1 cellular context compared by ENCODE assay signal in genomic region chr22:28077166-28077565, GRCh38.
TF ChIP-seq lines count a peak whose summit lies in the region.

No MANE protein-coding gene starts in this region.

TF ChIP-seq in HepG2, 621 proteins besides CTCF, POLR2A, EP300 and RAD21 (continued from another document and continues in another):
- TF ChIP-seq NONO (IDR thresholded peaks at IDR 0.05) (no peak), NONO (CRISPR knock-in tag; conservative IDR thresholded peaks at IDR 0.05) (no peak), ZNF20 (CRISPR knock-in tag; IDR thresholded peaks at IDR 0.05) (no peak), GATAD2A (CRISPR knock-in tag; IDR thresholded peaks at IDR 0.05) (peak; percentile 54), TCF7 (IDR thresholded peaks at IDR 0.05; ENCODE audit: low read depth) (peak; percentile 63), ZNF678 (CRISPR knock-in tag; IDR thresholded peaks at IDR 0.05) (no peak), ISL2 (CRISPR knock-in tag; IDR thresholded peaks at IDR 0.05) (peak; percentile 44; the same call in 1 of the 2 replicates), ZMYM4 (CRISPR knock-in tag; IDR thresholded peaks at IDR 0.05) (peak; percentile 47; the same call in 1 of the 2 replicates), SOX5 (CRISPR knock-in tag; IDR thresholded peaks at IDR 0.05; ENCODE audit: borderline replicate concordance) (peak; percentile 71), MIXL1 (CRISPR knock-in tag; IDR thresholded peaks at IDR 0.05) (peak; percentile 13; the same call in 1 of the 2 replicates), HDAC1 (CRISPR knock-in tag; IDR thresholded peaks at IDR 0.05) (0 out of 2 replicates have a peak, but pooled peaks have one; percentile 25), ZMYM3 (CRISPR knock-in tag; IDR thresholded peaks at IDR 0.05) (peak; percentile 78; the same call in 1 of the 2 replicates), THAP8 (CRISPR knock-in tag; IDR thresholded peaks at IDR 0.05; ENCODE audit: borderline replicate concordance) (no peak), HOXA9 (CRISPR knock-in tag; IDR thresholded peaks at IDR 0.05; ENCODE audit: borderline replicate concordance) (no peak), LRRFIP1 (CRISPR knock-in tag; conservative IDR thresholded peaks at IDR 0.05) (no peak), KLF13 (CRISPR knock-in tag; IDR thresholded peaks at IDR 0.05) (no peak), TBX2 (CRISPR knock-in tag; IDR thresholded peaks at IDR 0.05; ENCODE audit: borderline replicate concordance) (peak; percentile 89), ZNF572 (CRISPR knock-in tag; IDR thresholded peaks at IDR 0.05) (no peak), GPBP1L1 (CRISPR knock-in tag; IDR thresholded peaks at IDR 0.05) (no peak), ZNF609 (CRISPR knock-in tag; IDR thresholded peaks at IDR 0.05; ENCODE audit: borderline replicate concordance) (peak; percentile 76), BRD4 (CRISPR knock-in tag; IDR thresholded peaks at IDR 0.05) (no peak), IRF9 (CRISPR knock-in tag; IDR thresholded peaks at IDR 0.05; ENCODE audit: borderline replicate concordance) (no peak), SOX6 (IDR thresholded peaks at IDR 0.05) (no peak), SOX6 (CRISPR knock-in tag; IDR thresholded peaks at IDR 0.05) (peak; percentile 78), ZEB1 (IDR thresholded peaks at IDR 0.05; ENCODE audit: insufficient replicate concordance, low read depth) (peak; percentile 68), HNF4A (CRISPR knock-in tag; IDR thresholded peaks at IDR 0.05) (peak; percentile 74), CREBL2 (CRISPR knock-in tag; IDR thresholded peaks at IDR 0.05; ENCODE audit: borderline replicate concordance) (no peak), TFDP2 (CRISPR knock-in tag; IDR thresholded peaks at IDR 0.05) (no peak), POGZ (CRISPR knock-in tag; IDR thresholded peaks at IDR 0.05) (peak; percentile 65), MED1 (CRISPR knock-in tag; IDR thresholded peaks at IDR 0.05) (0 out of 2 replicates have a peak, but pooled peaks have one; percentile 13), ZBTB34 (CRISPR knock-in tag; IDR thresholded peaks at IDR 0.05) (no peak), ZNF878 (CRISPR knock-in tag; IDR thresholded peaks at IDR 0.05) (no peak), EED (CRISPR knock-in tag; IDR thresholded peaks at IDR 0.05) (no peak), CSRNP2 (CRISPR knock-in tag; conservative IDR thresholded peaks at IDR 0.05; ENCODE audit: low read depth) (no peak), ZNF263 (CRISPR knock-in tag; IDR thresholded peaks at IDR 0.05) (no peak; the same call in 1 of the 2 replicates), ATF5 (CRISPR knock-in tag; IDR thresholded peaks at IDR 0.05; ENCODE audit: low read depth) (no peak), ZBTB20 (CRISPR knock-in tag; IDR thresholded peaks at IDR 0.05; ENCODE audit: borderline replicate concordance, low read depth) (peak; percentile 63; the same call in 1 of the 2 replicates), SOX13 (IDR thresholded peaks at IDR 0.05) (no peak), SOX13 (CRISPR knock-in tag; conservative IDR thresholded peaks at IDR 0.05 in 1 of 2, IDR thresholded peaks at IDR 0.05 in 1 of 2) (peak in 1 of 2 experiments; percentile 31; a peak in 1 of 4 replicates), HDAC2 (CRISPR knock-in tag; IDR thresholded peaks at IDR 0.05) (0 out of 2 replicates have a peak, but pooled peaks have one; percentile 21), ARID5B (CRISPR knock-in tag; IDR thresholded peaks at IDR 0.05) (peak; percentile 56; the same call in 1 of the 2 replicates), CREB1 (IDR thresholded peaks at IDR 0.05) (no peak), CREB1 (CRISPR knock-in tag; IDR thresholded peaks at IDR 0.05) (peak; percentile 65), ZNF563 (CRISPR knock-in tag; IDR thresholded peaks at IDR 0.05) (no peak), CREM (IDR thresholded peaks at IDR 0.05) (peak; percentile 35; the same call in 1 of the 2 replicates), CREM (CRISPR knock-in tag; IDR thresholded peaks at IDR 0.05) (no peak), ZNF317 (CRISPR knock-in tag; IDR thresholded peaks at IDR 0.05) (0 out of 2 replicates have a peak, but pooled peaks have one; percentile 17)
